15 cellular contexts compared by ENCODE assay signal in the genomic region with DNA sequence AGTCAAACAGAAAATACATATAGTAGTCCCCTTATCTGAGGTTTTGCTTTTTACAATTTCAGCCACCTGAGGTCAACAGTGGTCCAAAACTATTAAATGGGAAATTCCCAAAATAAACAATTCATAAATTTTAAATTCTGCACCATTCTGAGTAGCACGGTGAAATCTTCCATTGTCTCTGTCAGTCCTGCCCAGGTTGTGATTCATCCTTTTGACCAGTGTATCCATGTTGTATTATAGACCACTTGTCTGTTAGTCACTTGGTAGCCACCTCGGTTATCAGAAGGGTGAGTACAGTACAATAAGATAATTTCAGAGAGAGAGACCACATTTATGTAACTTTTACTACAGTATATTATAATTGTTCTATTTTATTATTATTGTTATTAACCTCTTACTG. TPM values are rescaled to one million over a fixed set of nuclear protein-coding genes. Genes with fewer than 3 reads are reported as not detected.
"Had no signal": no experiment of that assay in that cellular context is flagged by ENCODE, and none has a peak within 500 bp of the region (broad histone marks: within the 10 kb centered on the region; RNA-seq: fewer than 3 reads in every experiment).

No MANE protein-coding gene starts in this region.

- DNase-seq: activated CD4-positive, alpha-beta T cell treated with anti-CD3 and anti-CD28 coated beads for 36 hours; activated CD8-positive, alpha-beta memory T cell treated with anti-CD3 and anti-CD28 coated beads, Interleukin-2, amount 50 U/mL, for 4 hours; activated CD8-positive, alpha-beta T cell treated with anti-CD3 and anti-CD28 coated beads, Interleukin-2, amount 10 ng/mL, durations not matched to agents 7 days and 5 days; activated gamma-delta T cell; activated T-cell treated with anti-CD3 and anti-CD28 coated beads, Interleukin-2, amount 50 U/mL, for 48 hours; amygdala; foreskin melanocyte; kidney glomerular epithelial cell; nephron progenitor cell; occipital lobe; small intestine; stimulated activated naive CD8-positive, alpha-beta T cell treated with anti-CD3 and anti-CD28 coated beads, Interleukin-15, Interleukin-2, amounts not matched to agents 100 U/mL and 50 U/mL, for 24 hours; trophoblast cell had no signal

- ATAC-seq: activated CD4-positive, alpha-beta T cell treated with anti-CD3 and anti-CD28 coated beads for 36 hours; activated CD8-positive, alpha-beta T cell treated with anti-CD3 and anti-CD28 coated beads, Interleukin-2, amount 10 ng/mL, durations not matched to agents 7 days and 5 days; right cardiac atrium; stimulated activated naive CD8-positive, alpha-beta T cell treated with anti-CD3 and anti-CD28 coated beads, Interleukin-15, Interleukin-2, amounts not matched to agents 100 U/mL and 50 U/mL, for 24 hours had no signal

RNA-seq across cellular contexts. Expression of a gene that starts 52.2 kb away (rescaled TPM):
- total RNA-seq: activated CD4-positive, alpha-beta T cell treated with anti-CD3 and anti-CD28 coated beads for 36 hours; T-helper 1 cell treated with Interleukin-12 subunit alpha and Interleukin-12 subunit beta and Interleukin-4 antibody, amounts not matched to agents 30 ng/mL and 1 ng/mL, for 36 hours had no signal
